23 cellular contexts compared by ENCODE assay signal in the genomic region with DNA sequence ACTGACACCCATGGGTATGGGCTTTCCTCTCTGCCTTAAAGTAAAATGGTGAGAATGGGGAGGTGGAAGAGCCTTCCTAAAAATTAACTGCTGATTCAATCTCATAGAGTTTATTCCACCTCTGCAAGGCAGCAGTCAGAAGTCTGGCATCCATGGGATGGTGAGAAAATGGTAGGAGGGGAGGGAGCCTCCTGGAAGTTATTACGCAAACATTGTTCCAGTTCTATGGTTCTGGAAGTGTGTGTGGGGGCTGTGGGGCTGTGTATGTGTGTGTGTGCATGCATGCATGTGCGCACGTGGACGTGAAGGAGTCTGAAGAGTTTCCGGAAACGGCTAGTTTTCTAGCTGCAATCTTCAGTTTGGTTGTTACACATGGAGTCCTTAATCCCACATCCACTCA.
"Had no signal": no experiment of that assay in that cellular context is flagged by ENCODE, and none has a peak within 500 bp of the region (broad histone marks: within the 10 kb centered on the region; RNA-seq: fewer than 3 reads in every experiment).

No MANE protein-coding gene starts in this region.

- H3K4me1 ChIP-seq: SJSA1 had no signal

- H3K4me2 ChIP-seq: KMS-11 had no signal

- H3K9me3 ChIP-seq: SJSA1 had no signal

- H3K27ac Mint-ChIP-seq: IgD-negative memory B cell had no signal

- H3K9me3 Mint-ChIP-seq: IgD-negative memory B cell had no signal

- H3K4me1 Mint-ChIP-seq: IgD-negative memory B cell had no signal

- H3K27ac ChIP-seq: KMS-11, SJSA1, SK-N-MC had no signal

- H3K4me3 Mint-ChIP-seq: IgD-negative memory B cell had no signal

- H3K27me3 ChIP-seq: SJSA1 had no signal

- ATAC-seq: HepG2, K562 had no signal

- H3K4me3 ChIP-seq: K562, SJSA1, SK-N-MC had no signal

- H3K36me3 ChIP-seq: SJSA1 had no signal

- DNase-seq: Kasumi-1, MM.1S, NCI-H1092 treated with DMSO at 0.1 percent for 48 hours, NCI-H1436, NCI-H187, NCI-H2029, NCI-H2081 treated with DMSO at 0.1 percent for 48 hours, NCI-H2171, NCI-H226, NCI-H446, NCI-H510A, NCI-H524 treated with DMSO at 0.1 percent for 48 hours, NCI-H69, NCI-H774, Right ventricle myocardium superior, RPMI8226, SIG-M5 had no signal
